ENCODE assay signal across 31 cellular contexts in the genomic region with DNA sequence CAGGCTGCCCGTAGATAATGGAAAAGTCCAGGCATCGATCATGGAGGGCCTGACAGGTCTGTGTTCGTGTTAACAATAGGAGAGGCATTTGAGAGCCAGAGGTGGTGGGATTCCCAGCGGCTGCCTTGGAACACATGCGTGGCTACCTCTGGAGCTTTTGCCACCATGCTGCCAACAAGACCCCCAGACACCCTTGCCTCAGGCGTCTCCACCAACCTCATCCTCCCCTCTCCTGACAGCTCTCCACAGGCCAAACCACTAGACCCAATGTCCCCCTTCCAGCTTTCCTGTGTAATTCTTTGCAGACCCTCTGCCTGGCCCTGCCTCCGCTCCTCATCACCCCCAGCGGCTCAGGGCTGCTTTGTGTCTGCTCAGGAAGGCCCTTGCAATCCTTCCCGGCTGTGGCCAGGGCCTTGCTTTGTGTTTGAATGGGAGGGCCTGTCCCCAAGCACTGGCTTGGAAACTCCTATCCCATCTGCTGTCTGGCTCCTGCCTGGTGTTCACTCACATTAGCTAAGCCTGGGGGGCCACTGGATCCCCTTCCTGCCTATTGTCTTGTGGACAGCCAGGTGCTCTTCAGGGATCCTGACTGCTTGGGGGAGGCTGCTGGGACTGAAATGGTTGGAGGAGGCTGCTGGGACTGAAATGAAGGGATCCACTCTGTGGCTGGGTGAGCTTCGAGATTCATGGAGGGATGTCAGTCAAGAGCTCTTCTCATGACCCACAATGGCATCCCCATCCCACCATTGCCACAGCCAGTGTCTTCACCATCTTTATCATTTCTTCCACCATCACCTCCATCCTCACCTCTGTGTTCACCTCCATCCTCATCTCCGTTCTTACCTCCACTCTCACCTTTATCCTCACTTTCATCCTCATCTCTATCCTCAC.
A peak's percentile ranks its signal among the peaks of the same experiment; 100 is the strongest.
DNase-seq lines count a peak whose midpoint lies in the region; ATAC-seq lines count a peak whose summit lies in the region.
"Had no signal": no experiment of that assay in that cellular context is flagged by ENCODE, and none has a peak within 500 bp of the region (broad histone marks: within the 10 kb centered on the region; RNA-seq: fewer than 3 reads in every experiment).

No MANE protein-coding gene starts in this region.

- no peak overlapping the region for H3K23ac ChIP-seq in mesendoderm (ENCODE audit: low read length)

- peak; percentile 32 for DNase-seq in DMS53 (lab: John Stamatoyannopoulos, UW)
- DNase-seq in DMS53 treated with DMSO at 0.1 percent for 48 hours (lab: John Stamatoyannopoulos, UW; ENCODE audit: unreplicated experiment): no peak
- peak; percentile 33 for DNase-seq in activated CD8-positive, alpha-beta memory T cell treated with anti-CD3 and anti-CD28 coated beads, Interleukin-2, amount 10 ng/mL, durations not matched to agents 7 days and 5 days
- peak; percentile 13 for DNase-seq in mesendoderm
- peak; percentile 10 for DNase-seq in stimulated activated CD8-positive, alpha-beta memory T cell treated with anti-CD3 and anti-CD28 coated beads, Interleukin-4, amount 100 ng/mL, for 48 hours
- no peak for DNase-seq in naive thymus-derived CD4-positive, alpha-beta T cell
- DNase-seq in stimulated activated naive CD4-positive, alpha-beta T cell treated with Interleukin-2 at 50 U/mL for 16 hours (lab: John Stamatoyannopoulos, UW): no peak
- no peak for DNase-seq in DMS79 treated with DMSO at 0.1 percent for 48 hours (lab: John Stamatoyannopoulos, UW)
- DNase-seq: activated CD4-positive, alpha-beta memory T cell treated with anti-CD3 and anti-CD28 coated beads for 36 hours; activated CD4-positive, CD25-positive, alpha-beta regulatory T cell treated with anti-CD3 and anti-CD28 coated beads, Interleukin-2, amount 50 U/mL, for 72 hours; activated effector memory CD4-positive, alpha-beta T cell treated with anti-CD3 and anti-CD28 coated beads, Interleukin-2, amount 50 U/mL, for 16 hours; activated naive CD8-positive, alpha-beta T cell treated with anti-CD3 and anti-CD28 coated beads, Interleukin-2, amount 10 ng/mL, durations not matched to agents 7 days and 5 days; activated T-cell treated with anti-CD3 and anti-CD28 coated beads, Interleukin-2, amount 50 U/mL, for 1 hour; CD4-positive, CD25-positive, alpha-beta regulatory T cell; central memory CD4-positive, alpha-beta T cell; dermis blood vessel endothelial cell; esophagus squamous epithelium; left colon; mesenchymal stem cell; naive B cell; NCI-H1694 treated with DMSO at 0.1 percent for 48 hours; NCI-H2171; NCI-H510A treated with DMSO at 0.1 percent for 48 hours; pancreas; SJCRH30; stimulated activated CD4-positive, alpha-beta T cell treated with anti-CD3 and anti-CD28 coated beads, Interleukin-2, amount 100 ng/mL, for 48 hours; T-cell had no signal

- H3K36me3 Mint-ChIP-seq in activated CD8-positive, alpha-beta memory T cell treated with anti-CD3 and anti-CD28 coated beads, Interleukin-2, amount 10 ng/mL, durations not matched to agents 7 days and 5 days: peaks cover 2% of the 10 kb centered on the region
- peaks cover 0 to 14% (median 9%) of the 10 kb centered on the region in 5 donors for H3K36me3 Mint-ChIP-seq in naive thymus-derived CD4-positive, alpha-beta T cell
- H3K36me3 Mint-ChIP-seq: activated naive CD8-positive, alpha-beta T cell treated with anti-CD3 and anti-CD28 coated beads, Interleukin-2, amount 10 ng/mL, durations not matched to agents 7 days and 5 days; CD4-positive, CD25-positive, alpha-beta regulatory T cell; T-cell had no signal

- H3K4me2 ChIP-seq in mesendoderm (ENCODE audit: low read length): no peak overlapping the region
- H3K4me2 ChIP-seq: GM23338 had no signal

- peaks cover 8% of the 10 kb centered on the region for H3K4me1 Mint-ChIP-seq in activated CD8-positive, alpha-beta memory T cell treated with anti-CD3 and anti-CD28 coated beads, Interleukin-2, amount 10 ng/mL, durations not matched to agents 7 days and 5 days
- H3K4me1 Mint-ChIP-seq in naive thymus-derived CD4-positive, alpha-beta T cell: peaks cover 0 to 4% (median 0%) of the 10 kb centered on the region in 7 donors
- H3K4me1 Mint-ChIP-seq: CD4-positive, CD25-positive, alpha-beta regulatory T cell; T-cell had no signal

- no peak for ATAC-seq in activated CD8-positive, alpha-beta memory T cell treated with anti-CD3 and anti-CD28 coated beads, Interleukin-2, amount 10 ng/mL, durations not matched to agents 7 days and 5 days
- ATAC-seq in naive thymus-derived CD4-positive, alpha-beta T cell: no peak
- ATAC-seq: GM23338, left colon, pancreas, T-cell had no signal

- H3K79me2 ChIP-seq in mesendoderm (ENCODE audit: control insufficient read depth, insufficient read depth, low read length): no peaks in the 10 kb centered on the region

- H4K8ac ChIP-seq in mesendoderm (ENCODE audit: low read depth, low read length): no peak overlapping the region

- H2BK5ac ChIP-seq in mesendoderm (ENCODE audit: low read length): no peak overlapping the region

- WGBS in mesendoderm (ENCODE audit: extremely low coverage, insufficient coverage, low lambda C conversion rate): no CpG with 5 or more reads among the region's 11 CpGs

- H3K4ac ChIP-seq in mesendoderm (ENCODE audit: low read depth, low read length): no peak overlapping the region

- no peak overlapping the region for H3K4me3 ChIP-seq in mesendoderm (ENCODE audit: low read length)
- H3K4me3 ChIP-seq in naive thymus-derived CD4-positive, alpha-beta T cell (ENCODE audit: low read length): no peak overlapping the region
- H3K4me3 ChIP-seq: esophagus squamous epithelium, GM23338, pancreas, Peyer's patch, right atrium auricular region, SJCRH30 had no signal

- H2AK5ac ChIP-seq in mesendoderm (ENCODE audit: low read length): no peak overlapping the region

- no peaks in the 10 kb centered on the region for H3K36me3 ChIP-seq in mesendoderm (ENCODE audit: control insufficient read depth, insufficient read depth, low read length)
- no peaks in the 10 kb centered on the region for H3K36me3 ChIP-seq in naive thymus-derived CD4-positive, alpha-beta T cell (ENCODE audit: control insufficient read depth in 2 of 3, insufficient read depth in 3 of 3, low read length in 3 of 3)
- H3K36me3 ChIP-seq: esophagus squamous epithelium, pancreas, Peyer's patch, right atrium auricular region, SJCRH30 had no signal

- H4K5ac ChIP-seq in mesendoderm (ENCODE audit: low read length): no peak overlapping the region

- peaks cover 9% of the 10 kb centered on the region for H3K9me3 Mint-ChIP-seq in activated CD8-positive, alpha-beta memory T cell treated with anti-CD3 and anti-CD28 coated beads, Interleukin-2, amount 10 ng/mL, durations not matched to agents 7 days and 5 days (ENCODE audit: low read depth)
- peaks cover 8 to 26% (median 17%) of the 10 kb centered on the region in 11 donors for H3K9me3 Mint-ChIP-seq in naive thymus-derived CD4-positive, alpha-beta T cell

- no peak overlapping the region for H3K27ac ChIP-seq in mesendoderm (ENCODE audit: low read depth, low read length)
- no peak overlapping the region for H3K27ac ChIP-seq in naive thymus-derived CD4-positive, alpha-beta T cell (ENCODE audit: low read depth, low read length)
- H3K27ac ChIP-seq: 22Rv1, esophagus squamous epithelium, pancreas, Peyer's patch, right atrium auricular region, SJCRH30 had no signal

- H3K9me3 ChIP-seq in naive thymus-derived CD4-positive, alpha-beta T cell (ENCODE audit: control insufficient read depth in 2 of 3, low read length in 3 of 3): peaks cover 0 to 14% (median 0%) of the 10 kb centered on the region in 3 experiments
- H3K9me3 ChIP-seq: pancreas had no signal

- intact Hi-C loops in naive thymus-derived CD4-positive, alpha-beta T cell (cut with micrococcal nuclease): no loop called here

- H2BK15ac ChIP-seq in mesendoderm (replicated peaks; ENCODE audit: low read depth): no peak overlapping the region

- no peak overlapping the region for H2BK120ac ChIP-seq in mesendoderm (ENCODE audit: low read depth, low read length)

- H3K4me3 Mint-ChIP-seq in activated CD8-positive, alpha-beta memory T cell treated with anti-CD3 and anti-CD28 coated beads, Interleukin-2, amount 10 ng/mL, durations not matched to agents 7 days and 5 days: no peak overlapping the region
- no peak overlapping the region for H3K4me3 Mint-ChIP-seq in naive thymus-derived CD4-positive, alpha-beta T cell
- H3K4me3 Mint-ChIP-seq: activated CD4-positive, alpha-beta memory T cell treated with anti-CD3 and anti-CD28 coated beads for 36 hours; activated naive CD8-positive, alpha-beta T cell treated with anti-CD3 and anti-CD28 coated beads, Interleukin-2, amount 10 ng/mL, durations not matched to agents 7 days and 5 days; CD4-positive, CD25-positive, alpha-beta regulatory T cell; GM23338; T-cell had no signal

- H3K27ac Mint-ChIP-seq in activated CD8-positive, alpha-beta memory T cell treated with anti-CD3 and anti-CD28 coated beads, Interleukin-2, amount 10 ng/mL, durations not matched to agents 7 days and 5 days: no peak overlapping the region
- no peak overlapping the region for H3K27ac Mint-ChIP-seq in naive thymus-derived CD4-positive, alpha-beta T cell
- H3K27ac Mint-ChIP-seq: activated CD4-positive, alpha-beta memory T cell treated with anti-CD3 and anti-CD28 coated beads for 36 hours; activated naive CD8-positive, alpha-beta T cell treated with anti-CD3 and anti-CD28 coated beads, Interleukin-2, amount 10 ng/mL, durations not matched to agents 7 days and 5 days; CD4-positive, CD25-positive, alpha-beta regulatory T cell; GM23338 had no signal

- CTCF ChIA-PET in activated CD8-positive, alpha-beta memory T cell treated with anti-CD3 and anti-CD28 coated beads, Interleukin-2, amount 10 ng/mL, durations not matched to agents 7 days and 5 days (lab: Charles Lee): no interaction called here
- CTCF ChIA-PET in naive thymus-derived CD4-positive, alpha-beta T cell (lab: Charles Lee): no interaction called here

- no peaks in the 10 kb centered on the region for H3K4me1 ChIP-seq in mesendoderm (ENCODE audit: control insufficient read depth, low read depth, low read length)
- H3K4me1 ChIP-seq in naive thymus-derived CD4-positive, alpha-beta T cell (ENCODE audit: control insufficient read depth in 2 of 2, insufficient read depth in 2 of 2, low read length in 2 of 2): no peaks in the 10 kb centered on the region
- H3K4me1 ChIP-seq: pancreas, Peyer's patch, right atrium auricular region, SJCRH30 had no signal

- H3K27me3 ChIP-seq in mesendoderm (ENCODE audit: insufficient read depth, low read length, poor library complexity): no peaks in the 10 kb centered on the region
- no peaks in the 10 kb centered on the region for H3K27me3 ChIP-seq in naive thymus-derived CD4-positive, alpha-beta T cell (ENCODE audit: control insufficient read depth in 2 of 2, insufficient read depth in 2 of 2, low read length in 2 of 2)
- H3K27me3 ChIP-seq: pancreas, Peyer's patch, right atrium auricular region, SJCRH30 had no signal

- no peaks in the 10 kb centered on the region for H3K79me1 ChIP-seq in mesendoderm (ENCODE audit: low read length)

- POLR2A ChIA-PET in naive thymus-derived CD4-positive, alpha-beta T cell (lab: Charles Lee): no interaction called here

- no peak overlapping the region for H3K18ac ChIP-seq in mesendoderm (ENCODE audit: low read length)

- H3K9ac ChIP-seq in mesendoderm (ENCODE audit: low read length): no peak overlapping the region

- no peaks in the 10 kb centered on the region for H3K27me3 Mint-ChIP-seq in activated CD8-positive, alpha-beta memory T cell treated with anti-CD3 and anti-CD28 coated beads, Interleukin-2, amount 10 ng/mL, durations not matched to agents 7 days and 5 days
- peaks cover 0 to 14% (median 8%) of the 10 kb centered on the region in 5 donors for H3K27me3 Mint-ChIP-seq in naive thymus-derived CD4-positive, alpha-beta T cell
- H3K27me3 Mint-ChIP-seq: CD4-positive, CD25-positive, alpha-beta regulatory T cell had no signal

- H3K56ac ChIP-seq in mesendoderm (ENCODE audit: low read length): no peak overlapping the region

Comparison
In these comparisons a context has a peak if more than half of its experiments do, and no peak if none do; other contexts are left out.
1. DNase-seq: peak in DMS53 (single experiment), activated CD8-positive, alpha-beta memory T cell treated with anti-CD3 and anti-CD28 coated beads, Interleukin-2, amount 10 ng/mL, durations not matched to agents 7 days and 5 days (single experiment), mesendoderm (single experiment) and stimulated activated CD8-positive, alpha-beta memory T cell treated with anti-CD3 and anti-CD28 coated beads, Interleukin-4, amount 100 ng/mL, for 48 hours (single experiment); none in DMS53 treated with DMSO at 0.1 percent for 48 hours (single experiment), naive thymus-derived CD4-positive, alpha-beta T cell (0 of 9), stimulated activated naive CD4-positive, alpha-beta T cell treated with Interleukin-2 at 50 U/mL for 16 hours (single experiment) and DMS79 treated with DMSO at 0.1 percent for 48 hours (single experiment).